8 cellular contexts compared by ENCODE assay signal in genomic region chr3:44554626-44555592, GRCh38.
DNase-seq lines count a peak whose midpoint lies in the region; ATAC-seq lines count a peak whose summit lies in the region.

TSS of gene ZKSCAN7 (plus strand) at chr3:44555193. CDS start at chr3:44557048, 1,855 bp downstream.

- peak within 1 kb of the TSS; percentile 41 for H3K27ac ChIP-seq in epithelial cell of prostate

- DNase-seq in DMS114 treated with DMSO at 0.1 percent for 48 hours (lab: John Stamatoyannopoulos, UW; ENCODE audit: unreplicated experiment) (peak; percentile 39), NCI-H2171 (lab: John Stamatoyannopoulos, UW) (peak; percentile 42), activated T-cell treated with anti-CD3 and anti-CD28 coated beads for 4 hours (peak; percentile 44), epithelial cell of prostate (ENCODE audit: low read depth, low spot score) (no peak), midbrain (lab: John Stamatoyannopoulos, UW) (peak; percentile 63), NCI-H1105 treated with DMSO at 0.1 percent for 48 hours (lab: John Stamatoyannopoulos, UW) (no peak)
- DNase-seq in stimulated activated CD8-positive, alpha-beta memory T cell treated with anti-CD3 and anti-CD28 coated beads, Interleukin-15, amount 100 ng/mL, for 48 hours (ENCODE audit: low read depth in 2 of 2), result peak; percentile 44 to 50

- peak; percentile 57 for ATAC-seq in GM21576 (IDR thresholded peaks at IDR 0.05; ENCODE audit: unreplicated experiment)

Comparison
In these comparisons a context has a peak if more than half of its experiments do, and no peak if none do; other contexts are left out.
1. DNase-seq: peak in DMS114 treated with DMSO at 0.1 percent for 48 hours (single experiment), NCI-H2171 (single experiment), activated T-cell treated with anti-CD3 and anti-CD28 coated beads for 4 hours (single experiment), midbrain (single experiment) and stimulated activated CD8-positive, alpha-beta memory T cell treated with anti-CD3 and anti-CD28 coated beads, Interleukin-15, amount 100 ng/mL, for 48 hours (2 of 2); none in epithelial cell of prostate (single experiment) and NCI-H1105 treated with DMSO at 0.1 percent for 48 hours (single experiment).